ENCODE assay signal across 11 cellular contexts in the genomic region with DNA sequence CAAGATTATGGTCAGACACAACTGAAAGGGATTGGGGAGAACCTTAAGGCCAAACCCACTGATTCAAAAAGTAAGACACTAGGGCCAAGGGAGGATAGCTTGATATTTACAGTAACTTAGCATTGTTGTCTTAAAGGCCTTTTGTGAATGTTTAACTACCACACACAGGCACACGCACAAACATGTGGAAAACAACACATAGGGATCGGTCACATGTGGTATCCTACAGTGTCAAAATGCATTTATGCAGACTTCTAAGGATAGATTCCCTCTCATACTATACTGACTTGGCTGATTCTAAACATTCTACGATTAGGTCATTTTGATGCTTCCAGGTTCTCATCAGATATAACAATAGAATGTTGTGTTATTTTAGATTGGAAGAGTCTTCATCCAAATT.
"Had no signal": no experiment of that assay in that cellular context is flagged by ENCODE, and none has a peak within 500 bp of the region (broad histone marks: within the 10 kb centered on the region; RNA-seq: fewer than 3 reads in every experiment).

No MANE protein-coding gene starts in this region.

- H3K4me3 ChIP-seq: GM23248, GM23338, HAP-1 had no signal

- DNase-seq: GM23248, GOT3, H7, H9, HCEC 1CT, HFFc6 had no signal

- H3K36me3 ChIP-seq: HAP-1 had no signal

- H2AFZ ChIP-seq: GM23248, GM23338 had no signal

- H3K27ac ChIP-seq: GM23248 had no signal

- H3K9ac ChIP-seq: GM23248 had no signal

- ATAC-seq: GM23338, HCT116 had no signal

- FAIRE-seq: H1, H54 had no signal

- H3K4me1 ChIP-seq: HAP-1 had no signal

- H3K4me2 ChIP-seq: GM23338 had no signal
